Comparison of ENCODE assay signal across 21 cellular contexts in the genomic region with DNA sequence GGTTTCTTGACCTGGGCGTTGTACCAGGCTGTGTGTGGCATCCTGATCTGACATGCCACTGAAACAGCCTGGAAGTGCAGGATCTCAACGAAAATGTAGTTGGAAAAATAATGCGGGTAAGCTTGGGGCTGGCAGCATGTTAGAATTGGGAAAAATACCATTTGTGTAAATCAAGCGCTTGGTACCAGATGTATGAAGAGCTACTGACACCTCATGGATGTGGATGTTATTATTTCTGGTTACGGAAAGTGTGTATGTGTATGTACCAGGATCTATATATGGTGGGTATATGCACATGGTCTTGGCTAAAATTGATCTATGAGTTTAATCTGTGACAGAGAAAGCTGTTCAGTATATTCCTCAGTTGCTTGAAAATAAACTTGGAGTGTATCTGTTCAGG. TPM values are rescaled to one million over a fixed set of nuclear protein-coding genes. Genes with fewer than 3 reads are reported as not detected.
DNase-seq lines count a peak whose midpoint lies in the region; ATAC-seq and TF ChIP-seq lines count a peak whose summit lies in the region.
"Had no signal": no experiment of that assay in that cellular context is flagged by ENCODE, and none has a peak within 500 bp of the region (broad histone marks: within the 10 kb centered on the region; RNA-seq: fewer than 3 reads in every experiment).

No MANE protein-coding gene starts in this region.

- H3K4me1 ChIP-seq in foreskin keratinocyte (peaks cover 30% of the 10 kb centered on the region), thymus (ENCODE audit: control insufficient read depth, insufficient read depth, low read length) (no peaks in the 10 kb centered on the region)

- peaks cover 9% of the 10 kb centered on the region for H3K9me3 Mint-ChIP-seq in activated CD4-positive, alpha-beta T cell treated with anti-CD3 and anti-CD28 coated beads for 36 hours (ENCODE audit: low read depth)
- H3K9me3 Mint-ChIP-seq in activated CD4-positive, alpha-beta T cell treated with anti-CD3 and anti-CD28 coated beads, Interleukin-2, amount 10 ng/mL, durations not matched to agents 24 days and 14 days = peaks cover 3% of the 10 kb centered on the region

- H3K27ac ChIP-seq in foreskin keratinocyte (no peak overlapping the region), thymus (ENCODE audit: low read depth) (peak overlapping the region; percentile 64)
- H3K27ac ChIP-seq: brain microvascular endothelial cell had no signal

- no peak overlapping the region for H3K4me3 Mint-ChIP-seq in activated CD4-positive, alpha-beta T cell treated with anti-CD3 and anti-CD28 coated beads for 36 hours
- H3K4me3 Mint-ChIP-seq in activated CD4-positive, alpha-beta T cell treated with anti-CD3 and anti-CD28 coated beads, Interleukin-2, amount 10 ng/mL, durations not matched to agents 24 days and 14 days = no peak overlapping the region
- H3K4me3 Mint-ChIP-seq in T-helper 17 cell = no peak overlapping the region
- H3K4me3 Mint-ChIP-seq: activated naive CD4-positive, alpha-beta T cell treated with anti-CD3 and anti-CD28 coated beads, Interleukin-2, amount 10 ng/mL, durations not matched to agents 7 days and 5 days; CD8-positive, alpha-beta memory T cell; effector memory CD8-positive, alpha-beta T cell; immature natural killer cell; T-helper 1 cell treated with Interleukin-12 subunit alpha and Interleukin-12 subunit beta and Interleukin-4 antibody, amounts not matched to agents 30 μg/mL and 1 μg/mL, for 36 hours had no signal

- no peaks in the 10 kb centered on the region for H3K27me3 ChIP-seq in foreskin keratinocyte
- no peaks in the 10 kb centered on the region for H3K27me3 ChIP-seq in thymus (ENCODE audit: control insufficient read depth, insufficient read depth)
- no peaks in the 10 kb centered on the region for H3K27me3 ChIP-seq in MG63
- H3K27me3 ChIP-seq: brain microvascular endothelial cell, suprapubic skin had no signal

- H3K4me3 ChIP-seq in thymus (ENCODE audit: low read length) = no peak overlapping the region
- H3K4me3 ChIP-seq in MG63 = no peak overlapping the region
- H3K4me3 ChIP-seq: suprapubic skin had no signal

- no peak for ATAC-seq in activated CD4-positive, alpha-beta T cell treated with anti-CD3 and anti-CD28 coated beads for 36 hours
- ATAC-seq in T-helper 17 cell (no peak), foreskin keratinocyte (no peak), GM18861 (IDR thresholded peaks at IDR 0.05; ENCODE audit: unreplicated experiment) (no peak)
- ATAC-seq: effector memory CD8-positive, alpha-beta T cell had no signal

- H3K27ac Mint-ChIP-seq in activated CD4-positive, alpha-beta T cell treated with anti-CD3 and anti-CD28 coated beads for 36 hours = peak overlapping the region; percentile 21
- no peak overlapping the region for H3K27ac Mint-ChIP-seq in activated CD4-positive, alpha-beta T cell treated with anti-CD3 and anti-CD28 coated beads, Interleukin-2, amount 10 ng/mL, durations not matched to agents 24 days and 14 days
- H3K27ac Mint-ChIP-seq in T-helper 17 cell = peak overlapping the region; percentile 43
- H3K27ac Mint-ChIP-seq: activated naive CD4-positive, alpha-beta T cell treated with anti-CD3 and anti-CD28 coated beads, Interleukin-2, amount 10 ng/mL, durations not matched to agents 7 days and 5 days; effector memory CD8-positive, alpha-beta T cell; T-helper 1 cell treated with Interleukin-12 subunit alpha and Interleukin-12 subunit beta and Interleukin-4 antibody, amounts not matched to agents 30 μg/mL and 1 μg/mL, for 36 hours had no signal

- no peak for DNase-seq in activated CD4-positive, alpha-beta T cell treated with anti-CD3 and anti-CD28 coated beads for 36 hours
- no peak for DNase-seq in activated CD4-positive, alpha-beta T cell treated with anti-CD3 and anti-CD28 coated beads, Interleukin-2, amount 10 ng/mL, durations not matched to agents 24 days and 14 days
- no peak for DNase-seq in T-helper 17 cell
- no peak for DNase-seq in foreskin keratinocyte
- no peak for DNase-seq in RPMI8226
- no peak for DNase-seq in MG63
- DNase-seq: activated CD4-positive, CD25-positive, alpha-beta regulatory T cell treated with anti-CD3 and anti-CD28 coated beads, Interleukin-2, amount 50 U/mL, for 72 hours; activated CD8-positive, alpha-beta memory T cell treated with anti-CD3 and anti-CD28 coated beads, Interleukin-2, amount 50 U/mL, for 4 hours; activated naive CD4-positive, alpha-beta T cell treated with anti-CD3 and anti-CD28 coated beads, Interleukin-2, amount 10 ng/mL, durations not matched to agents 7 days and 5 days; brain microvascular endothelial cell; CD8-positive, alpha-beta memory T cell; effector memory CD8-positive, alpha-beta T cell; immature natural killer cell; Karpas-422; NCI-H1694 treated with DMSO at 0.1 percent for 48 hours; NCI-H748 treated with DMSO at 0.1 percent for 48 hours; occipital lobe had no signal

- peaks cover 83% of the 10 kb centered on the region for H3K4me1 Mint-ChIP-seq in activated CD4-positive, alpha-beta T cell treated with anti-CD3 and anti-CD28 coated beads for 36 hours
- peaks cover 56% of the 10 kb centered on the region for H3K4me1 Mint-ChIP-seq in activated CD4-positive, alpha-beta T cell treated with anti-CD3 and anti-CD28 coated beads, Interleukin-2, amount 10 ng/mL, durations not matched to agents 24 days and 14 days
- H3K4me1 Mint-ChIP-seq in T-helper 17 cell = peaks cover 41% of the 10 kb centered on the region

- WGBS in thymus = 94% methylated on average over 5 of the region's 5 CpGs

- CTCF ChIA-PET in activated CD4-positive, alpha-beta T cell treated with anti-CD3 and anti-CD28 coated beads for 36 hours (lab: Charles Lee) = interaction anchor here (0.6 to 1.0 kb wide), 2 partner anchors 10 to 1430 kb away, joined by 3 to 4 read pairs; no protein-coding TSS in a partner anchor

- H3K9me3 ChIP-seq in T-helper 17 cell (ENCODE audit: control insufficient read depth, low read length, poor library complexity, severe bottlenecking) (no peaks in the 10 kb centered on the region), thymus (ENCODE audit: control insufficient read depth) (no peaks in the 10 kb centered on the region), MG63 (peaks cover 10% of the 10 kb centered on the region)
- H3K9me3 ChIP-seq: suprapubic skin had no signal

- peaks cover 41% of the 10 kb centered on the region for H3K36me3 Mint-ChIP-seq in activated CD4-positive, alpha-beta T cell treated with anti-CD3 and anti-CD28 coated beads for 36 hours (ENCODE audit: low read depth)
- peaks cover 58% of the 10 kb centered on the region for H3K36me3 Mint-ChIP-seq in activated CD4-positive, alpha-beta T cell treated with anti-CD3 and anti-CD28 coated beads, Interleukin-2, amount 10 ng/mL, durations not matched to agents 24 days and 14 days (ENCODE audit: low read depth)
- H3K36me3 Mint-ChIP-seq in T-helper 17 cell (ENCODE audit: low read depth) = no peaks in the 10 kb centered on the region

- H3K36me3 ChIP-seq in thymus (ENCODE audit: control insufficient read depth, insufficient read depth) = no peaks in the 10 kb centered on the region
- peaks cover 8% of the 10 kb centered on the region for H3K36me3 ChIP-seq in MG63
- H3K36me3 ChIP-seq: suprapubic skin had no signal

- H3K27me3 Mint-ChIP-seq in activated CD4-positive, alpha-beta T cell treated with anti-CD3 and anti-CD28 coated beads for 36 hours = no peaks in the 10 kb centered on the region
- no peaks in the 10 kb centered on the region for H3K27me3 Mint-ChIP-seq in activated CD4-positive, alpha-beta T cell treated with anti-CD3 and anti-CD28 coated beads, Interleukin-2, amount 10 ng/mL, durations not matched to agents 24 days and 14 days
- H3K27me3 Mint-ChIP-seq in T-helper 17 cell = no peaks in the 10 kb centered on the region
- H3K27me3 Mint-ChIP-seq: activated naive CD4-positive, alpha-beta T cell treated with anti-CD3 and anti-CD28 coated beads, Interleukin-2, amount 10 ng/mL, durations not matched to agents 7 days and 5 days; CD8-positive, alpha-beta memory T cell; effector memory CD8-positive, alpha-beta T cell had no signal

- POLR2A ChIA-PET in activated CD4-positive, alpha-beta T cell treated with anti-CD3 and anti-CD28 coated beads for 36 hours (lab: Charles Lee) = no interaction called here

- TF ChIP-seq CTCF in foreskin keratinocyte (conservative IDR thresholded peaks at IDR 0.05) = peak; percentile 51

- intact Hi-C loops in activated CD4-positive, alpha-beta T cell treated with anti-CD3 and anti-CD28 coated beads for 36 hours (cut with DNase I, micrococcal nuclease) = no loop called here
- intact Hi-C loops in activated CD4-positive, alpha-beta T cell treated with anti-CD3 and anti-CD28 coated beads, Interleukin-2, amount 10 ng/mL, durations not matched to agents 24 days and 14 days (cut with micrococcal nuclease) = no loop called here

RNA-seq across cellular contexts. Expression of a gene that starts 22.7 kb away (rescaled TPM):
- total RNA-seq in activated CD4-positive, alpha-beta T cell treated with anti-CD3 and anti-CD28 coated beads for 36 hours = 10 to 100 TPM; 45.9 to 71.6 TPM
- total RNA-seq in activated CD4-positive, alpha-beta T cell treated with anti-CD3 and anti-CD28 coated beads, Interleukin-2, amount 10 ng/mL, durations not matched to agents 24 days and 14 days = 55.3 and 57.6 TPM in 2 replicates
- total RNA-seq in T-helper 17 cell (10 to 100 TPM; 63.4 to 70.0 TPM), foreskin keratinocyte (19.0 and 23.0 TPM in 2 replicates)
- polyA plus RNA-seq in foreskin keratinocyte (5.1 and 5.2 TPM in 2 replicates), thymus (8.7 TPM)
- total RNA-seq in MG63 (2014; rRNA removed; shearing (Covaris generic); ENCODE audit: low replicate concordance) = 3.1 and 3.8 TPM in 2 replicates
